ENCODE assay signal across 8 cellular contexts in the genomic region with DNA sequence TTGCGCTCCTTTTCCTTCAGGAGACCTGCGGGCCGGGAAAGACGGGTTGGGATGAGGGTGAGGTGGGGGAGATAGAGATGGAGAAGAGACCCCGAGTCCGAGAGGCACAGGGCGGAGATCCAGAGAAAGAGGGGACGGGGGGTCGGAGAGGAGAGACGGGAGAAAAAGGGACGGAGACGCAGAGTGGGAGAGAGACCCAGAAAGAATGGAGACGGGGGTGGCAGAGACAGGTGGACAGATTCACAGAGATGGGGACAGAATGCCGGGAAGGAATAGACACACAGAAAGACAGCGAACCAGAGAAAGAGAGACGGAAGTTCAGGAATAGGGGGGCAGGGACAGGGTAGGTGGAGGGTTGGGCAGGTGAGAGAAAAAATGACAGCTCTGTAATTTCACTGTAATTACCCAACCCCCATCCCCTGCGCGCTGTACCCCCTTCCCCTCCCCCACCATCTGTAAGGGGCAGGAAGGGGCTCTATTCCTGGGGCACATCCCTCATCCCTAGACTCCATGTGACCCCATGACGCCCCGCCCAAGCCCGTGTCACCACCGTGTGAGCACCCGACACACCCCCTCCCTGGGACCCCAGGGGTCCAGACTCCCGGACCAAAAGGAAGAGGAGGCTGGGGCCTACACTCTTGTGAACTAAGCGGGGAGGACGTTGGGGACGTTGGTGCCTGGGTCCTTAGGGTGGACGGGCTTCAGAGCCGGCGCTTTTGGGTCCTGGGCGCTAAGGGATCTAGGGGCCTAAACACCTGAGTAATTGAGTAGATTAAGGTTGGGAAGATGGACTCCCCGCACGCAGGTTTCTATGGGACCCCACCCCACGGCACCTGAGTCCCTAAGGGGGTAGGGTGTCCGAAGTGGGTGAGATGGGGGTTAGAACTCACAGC. TPM values are rescaled to one million over a fixed set of nuclear protein-coding genes. Genes with fewer than 3 reads are reported as not detected.
A peak's percentile ranks its signal among the peaks of the same experiment; 100 is the strongest.
DNase-seq lines count a peak whose midpoint lies in the region; FAIRE-seq and TF ChIP-seq lines count a peak whose summit lies in the region.

No MANE protein-coding gene starts in this region.

- H3K4me1 ChIP-seq in vagina = peaks cover 66% of the 10 kb centered on the region

- intact Hi-C loops in vagina (cut with DNase I) = loop anchor here (10.0 kb wide), 1 partner anchor 329 kb away; the partner anchor contains the start of gene FTL

- H3K27ac ChIP-seq in vagina = peak overlapping the region; percentile 99

- no peaks in the 10 kb centered on the region for H3K36me3 ChIP-seq in vagina

- H3K27me3 ChIP-seq in vagina = no peaks in the 10 kb centered on the region

- TF ChIP-seq CTCF in vagina (IDR thresholded peaks at IDR 0.05) = no peak

- TF ChIP-seq POLR2A in vagina (IDR thresholded peaks at IDR 0.05) (no peak), H54 (IDR thresholded peaks at IDR 0.05; ENCODE audit: low read depth, low read length) (no peak), erythroblast (IDR thresholded peaks at IDR 0.05; ENCODE audit: low read length) (no peak)

- H3K9me3 ChIP-seq in vagina = no peaks in the 10 kb centered on the region

- peak overlapping the region; percentile 54 to 69 for H3K4me3 ChIP-seq in vagina

- no peak for FAIRE-seq in H54 (lab: Jason Lieb, UNC)

- DNase-seq in GF-D8 (lab: John Stamatoyannopoulos, UW) (peak; percentile 3), NCI-H1694 (lab: John Stamatoyannopoulos, UW) (peak; percentile 31), midbrain (lab: John Stamatoyannopoulos, UW) (peak; percentile 31), vagina (ENCODE audit: extremely low spot score in 2 of 2) (peak in 1 of 2 donors; percentile 91), H54 (ENCODE audit: insufficient read length, low spot score) (no peak), erythroblast (lab: John Stamatoyannopoulos, UW) (no peak), NK-92 (lab: John Stamatoyannopoulos, UW; ENCODE audit: unreplicated experiment) (no peak)
- peak; percentile 19 for DNase-seq in central memory CD4-positive, alpha-beta T cell

RNA-seq across cellular contexts. Expression of gene DBP, which starts 1.0 kb away (rescaled TPM):
- total RNA-seq in vagina = 4.9 TPM

RNA-seq across cellular contexts. Expression of gene CA11, which starts 9.8 kb away (rescaled TPM):
- 7.9 TPM for total RNA-seq in vagina

RNA-seq across cellular contexts. Expression of gene SPHK2, which starts 16.9 kb away (rescaled TPM):
- total RNA-seq in vagina = 19.9 TPM

RNA-seq across cellular contexts. Expression of gene RPL18, which starts 17.2 kb away (rescaled TPM):
- total RNA-seq in vagina = 2,346 TPM

RNA-seq across cellular contexts. Expression of gene FAM83E, which starts 21.3 kb away (rescaled TPM):
- 3.2 TPM for total RNA-seq in vagina

Comparison
In these comparisons a context has a peak if more than half of its experiments do, and no peak if none do; other contexts are left out.
1. DNase-seq: peak in GF-D8 (single experiment), NCI-H1694 (single experiment), central memory CD4-positive, alpha-beta T cell (single experiment) and midbrain (single experiment); none in H54 (single experiment), erythroblast (0 of 2) and NK-92 (single experiment).